ENCODE assay signal across 1 cellular context in genomic region chr2:86441392-86441788, GRCh38.
TF ChIP-seq lines count a peak whose summit lies in the region.

No MANE protein-coding gene starts in this region.

TF ChIP-seq in SK-N-SH treated with all-trans-retinoic acid at 6 μM for 48 hours, 23 proteins besides CTCF, POLR2A, EP300 and RAD21 (continued from another document):
- TF ChIP-seq PATZ1 (CRISPR knock-in tag; IDR thresholded peaks at IDR 0.05; ENCODE audit: borderline replicate concordance) (no peak), ZNF70 (CRISPR knock-in tag; IDR thresholded peaks at IDR 0.05) (no peak), TCF4 (CRISPR knock-in tag; IDR thresholded peaks at IDR 0.05; ENCODE audit: borderline replicate concordance) (no peak), PPARA (CRISPR knock-in tag; IDR thresholded peaks at IDR 0.05; ENCODE audit: borderline replicate concordance) (no peak), ZNF8 (CRISPR knock-in tag; IDR thresholded peaks at IDR 0.05) (no peak), CSDC2 (CRISPR knock-in tag; IDR thresholded peaks at IDR 0.05) (no peak), RARB (CRISPR knock-in tag; IDR thresholded peaks at IDR 0.05) (no peak)
